In genomic region chr12:24947541-24948451, GRCh38 we compare ENCODE assay signal across 9 cellular contexts. TPM values are rescaled to one million over a fixed set of nuclear protein-coding genes. Genes with fewer than 3 reads are reported as not detected.
DNase-seq lines count a peak whose midpoint lies in the region; ATAC-seq, FAIRE-seq and TF ChIP-seq lines count a peak whose summit lies in the region.
"Had no signal": no experiment of that assay in that cellular context is flagged by ENCODE, and none has a peak within 500 bp of the region (broad histone marks: within the 10 kb centered on the region; RNA-seq: fewer than 3 reads in every experiment).

No MANE protein-coding gene starts in this region.

- H3K4me3 ChIP-seq in fibroblast of lung (replicated peaks in 1 of 4; ENCODE audit: control extremely low read depth in 1 of 4, insufficient read depth in 1 of 4, low read depth in 3 of 4, low read length in 4 of 4): peak overlapping the region; percentile 53 to 99 (median 73)
- H3K4me3 ChIP-seq in skeletal muscle cell (ENCODE audit: low read depth, low read length): peak overlapping the region; percentile 59

- no peaks in the 10 kb centered on the region for H3K9me3 ChIP-seq in fibroblast of lung (ENCODE audit: control insufficient read depth, insufficient read depth, low read depth, low read length)

- H3K27ac ChIP-seq in fibroblast of lung (ENCODE audit: insufficient read depth, low read length): peak overlapping the region; percentile 71
- H3K27ac ChIP-seq: 22Rv1 had no signal

- ATAC-seq in HG03280 (IDR thresholded peaks at IDR 0.05; ENCODE audit: unreplicated experiment): no peak

- no peak for FAIRE-seq in RCC 7860 (lab: Jason Lieb, UNC)

- peak overlapping the region; percentile 62 for H3K9ac ChIP-seq in fibroblast of lung (ENCODE audit: insufficient read depth, low read length)

- no peaks in the 10 kb centered on the region for H4K20me1 ChIP-seq in fibroblast of lung (ENCODE audit: control insufficient read depth, extremely low read depth, insufficient read depth, low read length)

- no peaks in the 10 kb centered on the region for H3K27me3 ChIP-seq in fibroblast of lung (ENCODE audit: control insufficient read depth, insufficient read depth, low read length)

- peaks cover 3% of the 10 kb centered on the region for H3K4me1 ChIP-seq in fibroblast of lung (ENCODE audit: control insufficient read depth, extremely low read depth, insufficient read depth, low read length)

- peak overlapping the region; percentile 88 for H3K4me2 ChIP-seq in fibroblast of lung (ENCODE audit: extremely low read depth, insufficient read depth, low read length)

- peaks cover 35% of the 10 kb centered on the region for H3K79me2 ChIP-seq in fibroblast of lung (ENCODE audit: control insufficient read depth, insufficient read depth, low read length)

- no peak overlapping the region for H2AFZ ChIP-seq in fibroblast of lung (ENCODE audit: low read length)

- no peak for TF ChIP-seq CTCF in fibroblast of lung (conservative IDR thresholded peaks at IDR 0.05 in 1 of 2, IDR thresholded peaks at IDR 0.05 in 1 of 2; ENCODE audit: low read depth in 1 of 2, low read length in 2 of 2)

- H3K36me3 ChIP-seq in fibroblast of lung (ENCODE audit: control insufficient read depth, insufficient read depth, low read length): no peaks in the 10 kb centered on the region

- DNase-seq in DMS 273 (lab: John Stamatoyannopoulos, UW; ENCODE audit: unreplicated experiment) (peak; percentile 26), DMS 273 treated with DMSO at 0.1 percent for 48 hours (lab: John Stamatoyannopoulos, UW) (no peak), OCI-M1 (lab: John Stamatoyannopoulos, UW) (peak; percentile 66), fibroblast of lung (ENCODE audit: low read depth in 2 of 2) (peak; percentile 25 to 34), skeletal muscle cell (ENCODE audit: low read depth) (no peak), DMS153 treated with DMSO at 0.1 percent for 48 hours (lab: John Stamatoyannopoulos, UW; ENCODE audit: unreplicated experiment) (no peak), RCC 7860 (ENCODE audit: low spot score) (no peak)

RNA-seq across cellular contexts. Expression of gene BCAT1, which starts 1.1 kb away (rescaled TPM):
- total RNA-seq in fibroblast of lung: 93.7 and 162 TPM in 2 replicates
- 27.8 and 31.9 TPM in 2 replicates for polyA plus RNA-seq in fibroblast of lung
- 48.1 and 50.3 TPM in 2 replicates for polyA plus RNA-seq in fibroblast of lung (2012)
- 34.4 and 47.2 TPM in 2 replicates for polyA minus RNA-seq in fibroblast of lung (ENCODE audit: low replicate concordance)

Comparison
In these comparisons a context has a peak if more than half of its experiments do, and no peak if none do; other contexts are left out.
1. DNase-seq: peak in DMS 273 (single experiment), OCI-M1 (single experiment) and fibroblast of lung (2 of 2); none in DMS 273 treated with DMSO at 0.1 percent for 48 hours (single experiment), skeletal muscle cell (single experiment), DMS153 treated with DMSO at 0.1 percent for 48 hours (single experiment) and RCC 7860 (single experiment).